28 cellular contexts compared by ENCODE assay signal in the genomic region with DNA sequence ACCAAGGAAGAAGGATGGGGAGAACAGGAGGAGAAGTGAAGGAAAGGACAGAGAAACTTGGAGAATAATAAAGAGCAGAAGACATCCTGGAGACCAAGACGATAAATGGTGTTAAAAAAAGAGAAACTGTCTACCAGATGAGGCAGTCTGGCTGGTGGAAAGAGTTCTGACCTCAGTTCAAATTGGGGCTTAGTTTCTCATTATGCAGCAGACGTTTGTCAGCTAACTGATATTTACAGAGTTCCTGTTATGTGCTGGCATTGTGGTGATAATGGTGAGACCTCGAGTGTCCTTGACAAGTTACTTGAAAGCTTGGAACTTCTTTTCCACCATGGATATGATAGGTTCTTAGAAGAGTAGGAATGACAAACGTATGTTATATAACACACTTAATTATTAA.
DNase-seq lines count a peak whose midpoint lies in the region; ATAC-seq and TF ChIP-seq lines count a peak whose summit lies in the region.
"Had no signal": no experiment of that assay in that cellular context is flagged by ENCODE, and none has a peak within 500 bp of the region (broad histone marks: within the 10 kb centered on the region; RNA-seq: fewer than 3 reads in every experiment).

No MANE protein-coding gene starts in this region.

- 0 out of 2 replicates have a peak overlapping the region, but pooled peaks have one; percentile 5 for H3K9ac ChIP-seq in DND-41 (ENCODE audit: low read depth, low read length)

- peak; percentile 62 for ATAC-seq in DND-41 (ENCODE audit: insufficient read depth, low read depth)
- ATAC-seq in GM18870 (IDR thresholded peaks at IDR 0.05; ENCODE audit: unreplicated experiment) = peak; percentile 52
- ATAC-seq in HG02763 (IDR thresholded peaks at IDR 0.05; ENCODE audit: unreplicated experiment) = peak; percentile 47
- ATAC-seq: CD8-positive, alpha-beta T cell; PC-3; SK-N-SH treated with all-trans-retinoic acid at 6 μM for 48 hours; T-helper 17 cell had no signal

- H3K27me3 Mint-ChIP-seq in glutamatergic neuron (ENCODE audit: unreplicated experiment) (peaks cover 5% of the 10 kb centered on the region), type B pancreatic cell (no peaks in the 10 kb centered on the region)
- H3K27me3 Mint-ChIP-seq: B cell had no signal

- no peaks in the 10 kb centered on the region for H3K4me1 Mint-ChIP-seq in glutamatergic neuron (ENCODE audit: low read depth, unreplicated experiment)
- peaks cover 3% of the 10 kb centered on the region for H3K4me1 Mint-ChIP-seq in type B pancreatic cell (ENCODE audit: unreplicated experiment)
- H3K4me1 Mint-ChIP-seq: B cell had no signal

- H3K36me3 ChIP-seq in DND-41 (ENCODE audit: insufficient read depth, low read length) (no peaks in the 10 kb centered on the region), esophagus muscularis mucosa (no peaks in the 10 kb centered on the region)
- H3K36me3 ChIP-seq: SJCRH30 had no signal

- no peaks in the 10 kb centered on the region for H4K20me1 ChIP-seq in DND-41 (ENCODE audit: insufficient read depth, low read length)

- peak overlapping the region; percentile 23; the same call in 1 of the 2 replicates for H2AFZ ChIP-seq in DND-41 (ENCODE audit: low read depth, low read length)

- peak; percentile 35 for DNase-seq in DND-41
- DNase-seq in Jurkat, Clone E6-1 (ENCODE audit: low read depth, low spot score) = peak; percentile 24
- no peak for DNase-seq in esophagus muscularis mucosa (ENCODE audit: extremely low spot score)
- DNase-seq in GM03348 (ENCODE audit: low spot score) = no peak
- DNase-seq in glutamatergic neuron = no peak
- DNase-seq in type B pancreatic cell (ENCODE audit: extremely low spot score, unreplicated experiment) = no peak
- DNase-seq: Caco-2; CD8-positive, alpha-beta T cell; DMS 273 treated with DMSO at 0.1 percent for 48 hours; DMS79 treated with DMSO at 0.1 percent for 48 hours; HCEC 1CT; Kasumi-1; NCI-H1092 treated with DMSO at 0.1 percent for 48 hours; NCI-H1436; NCI-H187; NCI-H446; NCI-H524 treated with DMSO at 0.1 percent for 48 hours; NCI-H774; NK-92 treated with Interleukin-12 subunit alpha and Interleukin-12 subunit beta, amount 100 ng/mL, for 24 hours; PC-3; SJCRH30; T-helper 17 cell had no signal

- intact Hi-C loops in esophagus muscularis mucosa (cut with DNase I) = no loop called here

- TF ChIP-seq EP300 in esophagus muscularis mucosa (IDR thresholded peaks at IDR 0.05) = no peak

- TF ChIP-seq POLR2A in esophagus muscularis mucosa (IDR thresholded peaks at IDR 0.05; ENCODE audit: low read depth) = no peak

- H3K36me3 Mint-ChIP-seq in glutamatergic neuron (ENCODE audit: unreplicated experiment) (no peaks in the 10 kb centered on the region), type B pancreatic cell (peaks cover 3% of the 10 kb centered on the region)
- H3K36me3 Mint-ChIP-seq: CD8-positive, alpha-beta T cell had no signal

- H3K27me3 ChIP-seq in DND-41 (ENCODE audit: insufficient read depth, low read length, poor library complexity) (no peaks in the 10 kb centered on the region), esophagus muscularis mucosa (no peaks in the 10 kb centered on the region)
- H3K27me3 ChIP-seq: SJCRH30 had no signal

- H3K27ac ChIP-seq in DND-41 (ENCODE audit: low read length) (peak overlapping the region; percentile 88), esophagus muscularis mucosa (replicated peaks in 1 of 4) (no peak overlapping the region)
- H3K27ac ChIP-seq: 22Rv1, C4-2B, SJCRH30 had no signal

- H3K9me3 Mint-ChIP-seq in glutamatergic neuron (ENCODE audit: unreplicated experiment) (no peaks in the 10 kb centered on the region), type B pancreatic cell (no peaks in the 10 kb centered on the region)
- H3K9me3 Mint-ChIP-seq: CD8-positive, alpha-beta T cell had no signal

- H3K9me3 ChIP-seq in DND-41 (ENCODE audit: insufficient read depth, low read length, severe bottlenecking) = no peaks in the 10 kb centered on the region
- H3K9me3 ChIP-seq in esophagus muscularis mucosa = no peaks in the 10 kb centered on the region
- H3K9me3 ChIP-seq: Caco-2, SJCRH30 had no signal

- no peak overlapping the region for H3K4me3 ChIP-seq in DND-41 (ENCODE audit: low read depth in 1 of 2, low read length in 2 of 2)
- no peak overlapping the region for H3K4me3 ChIP-seq in Jurkat, Clone E6-1 (ENCODE audit: low read length)
- no peak overlapping the region for H3K4me3 ChIP-seq in esophagus muscularis mucosa
- H3K4me3 ChIP-seq: SJCRH30 had no signal

- WGBS in esophagus muscularis mucosa = 61% methylated on average over 4 of the region's 4 CpGs

- H3K79me2 ChIP-seq in DND-41 (ENCODE audit: insufficient read depth, low read length) = no peaks in the 10 kb centered on the region

- H3K4me1 ChIP-seq in DND-41 (ENCODE audit: insufficient read depth, low read length) = peaks cover 40% of the 10 kb centered on the region
- H3K4me1 ChIP-seq in esophagus muscularis mucosa = peaks cover 0 to under 1% (median 0%) of the 10 kb centered on the region in 4 donors
- H3K4me1 ChIP-seq: Caco-2, SJCRH30 had no signal

- H3K4me3 Mint-ChIP-seq in glutamatergic neuron (ENCODE audit: unreplicated experiment) = no peak overlapping the region
- H3K4me3 Mint-ChIP-seq in type B pancreatic cell = no peak overlapping the region
- H3K4me3 Mint-ChIP-seq: B cell; CD8-positive, alpha-beta T cell; T-helper 17 cell had no signal

- no peak for TF ChIP-seq CTCF in DND-41 (IDR thresholded peaks at IDR 0.05; ENCODE audit: borderline replicate concordance, extremely low read depth, low read length, poor library complexity, severe bottlenecking)
- no peak for TF ChIP-seq CTCF in esophagus muscularis mucosa (IDR thresholded peaks at IDR 0.05)
- no peak for TF ChIP-seq CTCF in glutamatergic neuron (IDR thresholded peaks at IDR 0.05; ENCODE audit: partially characterized antibody, unreplicated experiment)
- TF ChIP-seq CTCF in type B pancreatic cell (conservative IDR thresholded peaks at IDR 0.05) = no peak

- no peak overlapping the region for H3K27ac Mint-ChIP-seq in glutamatergic neuron (ENCODE audit: unreplicated experiment)
- no peak overlapping the region for H3K27ac Mint-ChIP-seq in type B pancreatic cell
- H3K27ac Mint-ChIP-seq: B cell; CD8-positive, alpha-beta T cell; T-helper 17 cell had no signal

- no peak overlapping the region for H3K4me2 ChIP-seq in DND-41 (ENCODE audit: insufficient read depth, low read length)

Comparison
In these comparisons a context has a peak if more than half of its experiments do, and no peak if none do; other contexts are left out.
1. DNase-seq: peak in DND-41 (single experiment) and Jurkat, Clone E6-1 (single experiment); none in esophagus muscularis mucosa (single experiment), GM03348 (single experiment), glutamatergic neuron (single experiment) and type B pancreatic cell (single experiment).
2. Peak in every context shown above with its lines, with median percentiles within 50 percentile points of each other: ATAC-seq.